31 cellular contexts compared by ENCODE assay signal in genomic region chr13:69617587-69617986, GRCh38.
"Had no signal": no experiment of that assay in that cellular context is flagged by ENCODE, and none has a peak within 500 bp of the region (broad histone marks: within the 10 kb centered on the region; RNA-seq: fewer than 3 reads in every experiment).

No MANE protein-coding gene starts in this region.

- H3K27me3 ChIP-seq: neural progenitor cell, neutrophil, ovary, right atrium auricular region, stomach, testis, thyroid gland, transverse colon, upper lobe of left lung, vagina had no signal

- H3K36me3 Mint-ChIP-seq: immature natural killer cell; naive thymus-derived CD4-positive, alpha-beta T cell; natural killer cell treated with Interleukin-12 subunit alpha and Interleukin-12 subunit beta and Interleukin-15 and Interleukin-18, amount 100 ng/mL, for 72 hours; neural progenitor cell; stimulated activated naive B cell treated with anti-CD40 and anti-IgM and Interleukin-4, amounts not matched to agents 10 μg/mL and 1 μg/mL and 100 μg/mL, for 72 hours had no signal

- FAIRE-seq: islet of Langerhans, kidney had no signal

- H3K27ac Mint-ChIP-seq: immature natural killer cell; naive thymus-derived CD4-positive, alpha-beta T cell; natural killer cell treated with Interleukin-12 subunit alpha and Interleukin-12 subunit beta and Interleukin-15 and Interleukin-18, amount 100 ng/mL, for 72 hours; neural progenitor cell; progenitor cell of endocrine pancreas; stimulated activated naive B cell treated with anti-CD40 and anti-IgM and Interleukin-4, amounts not matched to agents 10 μg/mL and 1 μg/mL and 100 μg/mL, for 72 hours had no signal

- H3K4me3 Mint-ChIP-seq: immature natural killer cell; naive thymus-derived CD4-positive, alpha-beta T cell; natural killer cell treated with Interleukin-12 subunit alpha and Interleukin-12 subunit beta and Interleukin-15 and Interleukin-18, amount 100 ng/mL, for 72 hours; neural progenitor cell; stimulated activated naive B cell treated with anti-CD40 and anti-IgM and Interleukin-4, amounts not matched to agents 10 μg/mL and 1 μg/mL and 100 μg/mL, for 72 hours had no signal

- H2AFZ ChIP-seq: neural progenitor cell had no signal

- H3K4me2 ChIP-seq: neural progenitor cell had no signal

- H3K4me1 ChIP-seq: left ventricle myocardium inferior, neural progenitor cell, right atrium auricular region, stomach, testis, thyroid gland, transverse colon, upper lobe of left lung, vagina had no signal

- H3K36me3 ChIP-seq: left ventricle myocardium inferior, neural progenitor cell, neutrophil, ovary, right atrium auricular region, stomach, thyroid gland, transverse colon, upper lobe of left lung, vagina had no signal

- H3K4me3 ChIP-seq: left ventricle myocardium inferior, lung, mucosa of descending colon, neural progenitor cell, ovary, right atrium auricular region, skin epidermis, stomach, testis, thyroid gland, transverse colon, upper lobe of left lung, vagina had no signal

- H3K27ac ChIP-seq: left ventricle myocardium inferior, neural progenitor cell, neutrophil, ovary, right atrium auricular region, skin epidermis, stomach, testis, thyroid gland, transverse colon, upper lobe of left lung, vagina had no signal

- H3K4me1 Mint-ChIP-seq: immature natural killer cell; naive thymus-derived CD4-positive, alpha-beta T cell; stimulated activated naive B cell treated with anti-CD40 and anti-IgM and Interleukin-4, amounts not matched to agents 10 μg/mL and 1 μg/mL and 100 μg/mL, for 72 hours had no signal

- DNase-seq: hypothalamus; immature natural killer cell; kidney; left colon; left ventricle myocardium inferior; midbrain; mucosa of descending colon; naive thymus-derived CD4-positive, alpha-beta T cell; occipital lobe; ovary; stimulated activated CD4-positive, alpha-beta T cell treated with anti-CD3 and anti-CD28 coated beads, Interleukin-12 subunit alpha, Interleukin-12 subunit beta, amount 100 ng/mL, for 4 hours; stimulated activated CD4-positive, alpha-beta T cell treated with anti-CD3 and anti-CD28 coated beads, Interleukin-15, amount 100 ng/mL, for 24 hours; stimulated activated CD4-positive, alpha-beta T cell treated with anti-CD3 and anti-CD28 coated beads, Interleukin-2, amount 100 ng/mL, for 24 hours; stimulated activated CD4-positive, alpha-beta T cell treated with anti-CD3 and anti-CD28 coated beads, Interleukin-4, amount 100 ng/mL, for 1 hour; stimulated activated naive B cell treated with anti-CD40 and anti-IgM and Interleukin-4, amounts not matched to agents 10 μg/mL and 1 μg/mL and 100 μg/mL, for 72 hours; stimulated activated naive CD8-positive, alpha-beta T cell treated with anti-CD3 and anti-CD28 coated beads, Interleukin-15, Interleukin-2, amounts not matched to agents 100 U/mL and 50 U/mL, for 24 hours; stomach; testis; thyroid gland; transverse colon; upper lobe of left lung had no signal

- H3K9ac ChIP-seq: neural progenitor cell had no signal

- H3K9me3 Mint-ChIP-seq: neural progenitor cell had no signal

- H3K9me3 ChIP-seq: left ventricle myocardium inferior, mucosa of descending colon, neutrophil, ovary, right atrium auricular region, stomach, testis, thyroid gland, transverse colon, vagina had no signal

- ATAC-seq: left colon; mucosa of descending colon; naive thymus-derived CD4-positive, alpha-beta T cell; natural killer cell treated with Interleukin-12 subunit alpha and Interleukin-12 subunit beta and Interleukin-15 and Interleukin-18, amount 100 ng/mL, for 72 hours; sciatic nerve; stimulated activated naive B cell treated with anti-CD40 and anti-IgM and Interleukin-4, amounts not matched to agents 10 μg/mL and 1 μg/mL and 100 μg/mL, for 72 hours; stimulated activated naive CD8-positive, alpha-beta T cell treated with anti-CD3 and anti-CD28 coated beads, Interleukin-15, Interleukin-2, amounts not matched to agents 100 U/mL and 50 U/mL, for 24 hours had no signal

- H3K27me3 Mint-ChIP-seq: naive thymus-derived CD4-positive, alpha-beta T cell; natural killer cell treated with Interleukin-12 subunit alpha and Interleukin-12 subunit beta and Interleukin-15 and Interleukin-18, amount 100 ng/mL, for 72 hours; progenitor cell of endocrine pancreas; stimulated activated naive B cell treated with anti-CD40 and anti-IgM and Interleukin-4, amounts not matched to agents 10 μg/mL and 1 μg/mL and 100 μg/mL, for 72 hours had no signal
